8 cellular contexts compared by ENCODE assay signal in genomic region chr17:58082870-58083490, GRCh38. TPM values are rescaled to one million over a fixed set of nuclear protein-coding genes. Genes with fewer than 3 reads are reported as not detected.
A peak's percentile ranks its signal among the peaks of the same experiment; 100 is the strongest.
DNase-seq lines count a peak whose midpoint lies in the region; ATAC-seq and TF ChIP-seq lines count a peak whose summit lies in the region.

Gene DYNLL2 (plus strand): TSS chr17:58083419. CDS start chr17:58087091, 3,672 bp downstream.

- no peaks in the 10 kb centered on the region for H3K27me3 ChIP-seq in upper lobe of left lung

- H3K4me1 ChIP-seq in upper lobe of left lung, result peaks cover 18 to 43% (median 33%) of the 10 kb centered on the region in 4 donors

- no peak for TF ChIP-seq EP300 in upper lobe of left lung (IDR thresholded peaks at IDR 0.05)

- TF ChIP-seq CTCF in GM12864 (IDR thresholded peaks at IDR 0.05; ENCODE audit: low read depth, low read length, missing control alignments) (no peak), upper lobe of left lung (IDR thresholded peaks at IDR 0.05) (no peak)

- 3% methylated on average over 3 to 4 of the region's 45 CpGs for WGBS in upper lobe of left lung, 2 donors

- ATAC-seq in HG02763 (IDR thresholded peaks at IDR 0.05; ENCODE audit: unreplicated experiment) (peak; percentile 68), left cardiac atrium (peak; percentile 94), upper lobe of left lung (ENCODE audit: low FRiP score in 2 of 2) (peak; percentile 95 to 96)

- H3K27ac ChIP-seq in upper lobe of left lung, result peak within 1 kb of the TSS; percentile 93 to 99 (median 96)

- intact Hi-C loops in T-helper 1 cell treated with Interleukin-12 subunit alpha and Interleukin-12 subunit beta and Interleukin-4 antibody, amounts not matched to agents 30 ng/mL and 1 ng/mL, for 36 hours (cut with micrococcal nuclease), result loop anchor here (1.0 to 5.0 kb wide), 5 partner anchors 74 to 434 kb away; partner anchors contain the start of genes MKS1 and SRSF1
- intact Hi-C loops in left cardiac atrium (cut with DNase I) (no loop called here), posterior vena cava (cut with DNase I) (no loop called here)

- H3K9me3 ChIP-seq in upper lobe of left lung, result no peaks in the 10 kb centered on the region

- H3K4me3 ChIP-seq in GM12864 (ENCODE audit: low read depth, low read length) (peak within 1 kb of the TSS; percentile 91), upper lobe of left lung (peak within 1 kb of the TSS; percentile 45 to 99 (median 96))

- no peak for TF ChIP-seq POLR2A in upper lobe of left lung (IDR thresholded peaks at IDR 0.05)

- peaks cover 0 to 14% (median 8%) of the 10 kb centered on the region in 4 donors for H3K36me3 ChIP-seq in upper lobe of left lung

- DNase-seq in GM12864 (ENCODE audit: low read depth) (peak; percentile 59), NCI-H1436 treated with DMSO at 0.1 percent for 48 hours (lab: John Stamatoyannopoulos, UW) (peak; percentile 62), amniotic epithelial cell (ENCODE audit: low read depth) (peak; percentile 87), left cardiac atrium (peak; percentile 95), posterior vena cava (ENCODE audit: low spot score) (peak; percentile 98), upper lobe of left lung (peak; percentile 93 to 97)

RNA-seq across cellular contexts. Expression of gene DYNLL2, which starts in this region (rescaled TPM):
- total RNA-seq in T-helper 1 cell treated with Interleukin-12 subunit alpha and Interleukin-12 subunit beta and Interleukin-4 antibody, amounts not matched to agents 30 ng/mL and 1 ng/mL, for 36 hours, result 31.0 and 31.9 TPM in 2 replicates
- 10 to 100 TPM; 50.5 to 51.0 TPM for total RNA-seq in left cardiac atrium
- 10 to 100 TPM; 30.6 to 35.4 TPM for total RNA-seq in posterior vena cava
- 10 to 100 TPM; 13.6 to 33.5 (median 29.1) TPM for total RNA-seq in upper lobe of left lung

Comparison
In these comparisons a context has a peak if more than half of its experiments do, and no peak if none do; other contexts are left out.
1. Peak in every context shown above with its lines: DNase-seq, ATAC-seq, H3K4me3 ChIP-seq and H3K27ac ChIP-seq.